In the genomic region with DNA sequence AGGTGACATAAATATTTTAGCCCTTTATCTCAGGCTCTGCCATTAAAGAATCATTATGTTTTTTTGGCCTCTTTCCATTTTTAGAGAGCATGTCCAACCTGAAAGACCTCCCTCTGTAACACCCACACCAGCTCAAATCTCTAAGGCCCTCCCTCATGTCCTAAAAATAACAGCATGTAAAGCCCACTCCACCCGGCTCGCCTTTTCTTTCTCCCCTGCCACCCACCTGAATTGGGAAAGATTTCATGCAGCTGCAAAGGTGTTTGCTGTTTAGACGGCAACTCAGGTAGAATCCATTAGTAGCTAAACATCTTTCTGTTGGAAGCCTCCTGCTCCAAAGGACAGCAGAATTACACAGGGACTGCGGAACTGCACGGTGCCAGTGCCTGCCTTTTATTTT, we compare ENCODE assay signal across 18 cellular contexts.
DNase-seq lines count a peak whose midpoint lies in the region; ATAC-seq and TF ChIP-seq lines count a peak whose summit lies in the region.
"Had no signal": no experiment of that assay in that cellular context is flagged by ENCODE, and none has a peak within 500 bp of the region (broad histone marks: within the 10 kb centered on the region; RNA-seq: fewer than 3 reads in every experiment).

No MANE protein-coding gene starts in this region.

- no peak for ATAC-seq in HG02798 (IDR thresholded peaks at IDR 0.05; ENCODE audit: poor library complexity, unreplicated experiment)
- ATAC-seq: PC-3, T-helper 17 cell had no signal

- no peaks in the 10 kb centered on the region for H3K4me1 ChIP-seq in esophagus muscularis mucosa

- no peaks in the 10 kb centered on the region for H3K36me3 ChIP-seq in esophagus muscularis mucosa
- H3K36me3 ChIP-seq: MG63 had no signal

- no peak overlapping the region for H3K4me3 ChIP-seq in esophagus muscularis mucosa
- H3K4me3 ChIP-seq: MG63 had no signal

- H3K27me3 ChIP-seq in esophagus muscularis mucosa: peaks cover 0 to 57% (median 4%) of the 10 kb centered on the region in 4 donors

- DNase-seq in NCI-H146 treated with DMSO at 0.1 percent for 48 hours (lab: John Stamatoyannopoulos, UW; ENCODE audit: unreplicated experiment) (peak; percentile 84), NCI-H146 (lab: John Stamatoyannopoulos, UW) (no peak), NCI-H2029 (lab: John Stamatoyannopoulos, UW) (peak; percentile 54), NCI-H69 (lab: John Stamatoyannopoulos, UW) (peak; percentile 93), esophagus muscularis mucosa (ENCODE audit: extremely low spot score) (peak; percentile 60), OCI-M1 (lab: John Stamatoyannopoulos, UW) (no peak), ecto neural progenitor cell (ENCODE audit: low spot score) (no peak)
- DNase-seq: CD8-positive, alpha-beta memory T cell; EL; IMR-90; Karpas-422; MG63; NCI-H2171 treated with DMSO at 0.1 percent for 48 hours; NCI-H510A; PC-3; T-helper 17 cell had no signal

- no peak for TF ChIP-seq EP300 in esophagus muscularis mucosa (IDR thresholded peaks at IDR 0.05)

- WGBS in esophagus muscularis mucosa: 52% methylated on average over 5 of the region's 5 CpGs

- no peak for TF ChIP-seq CTCF in esophagus muscularis mucosa (IDR thresholded peaks at IDR 0.05)

- H3K9me3 ChIP-seq in esophagus muscularis mucosa: peaks cover 0 to 11% (median 7%) of the 10 kb centered on the region in 4 donors
- H3K9me3 ChIP-seq: MG63 had no signal

- TF ChIP-seq POLR2A in esophagus muscularis mucosa (IDR thresholded peaks at IDR 0.05; ENCODE audit: low read depth): no peak

- intact Hi-C loops in esophagus muscularis mucosa (cut with DNase I): no loop called here

- H3K27ac ChIP-seq in esophagus muscularis mucosa (replicated peaks in 1 of 4): no peak overlapping the region
- H3K27ac ChIP-seq: RWPE1 had no signal

Comparison
In these comparisons a context has a peak if more than half of its experiments do, and no peak if none do; other contexts are left out.
1. DNase-seq: peak in NCI-H146 treated with DMSO at 0.1 percent for 48 hours (single experiment), NCI-H2029 (single experiment), NCI-H69 (single experiment) and esophagus muscularis mucosa (single experiment); none in NCI-H146 (single experiment), OCI-M1 (single experiment) and ecto neural progenitor cell (single experiment).